Comparison of ENCODE assay signal across 9 cellular contexts in genomic region chr12:95547522-95548055, GRCh38. TPM values are rescaled to one million over a fixed set of nuclear protein-coding genes. Genes with fewer than 3 reads are reported as not detected.
DNase-seq lines count a peak whose midpoint lies in the region; ATAC-seq and TF ChIP-seq lines count a peak whose summit lies in the region.
"Had no signal": no experiment of that assay in that cellular context is flagged by ENCODE, and none has a peak within 500 bp of the region (broad histone marks: within the 10 kb centered on the region; RNA-seq: fewer than 3 reads in every experiment).

No MANE protein-coding gene starts in this region.

- TF ChIP-seq POLR2A in gastrocnemius medialis (IDR thresholded peaks at IDR 0.05) = no peak

- peaks cover 8% of the 10 kb centered on the region for H3K9me3 Mint-ChIP-seq in activated CD4-positive, alpha-beta memory T cell treated with anti-CD3 and anti-CD28 coated beads for 36 hours

- CTCF ChIA-PET in activated CD4-positive, alpha-beta memory T cell treated with anti-CD3 and anti-CD28 coated beads for 36 hours (lab: Charles Lee) = interaction anchor here (0.5 to 2.2 kb wide), 3 partner anchors 13 to 341 kb away, joined by 3 to 12 read pairs (median 3); partner anchors contain the start of gene METAP2
- CTCF ChIA-PET in RWPE1 (lab: Yijun Ruan, JAX) = interaction anchor here (1.0 kb wide), 1 partner anchor 454 kb away, joined by 5 read pairs; no protein-coding TSS in a partner anchor

- H3K4me1 Mint-ChIP-seq in activated CD4-positive, alpha-beta memory T cell treated with anti-CD3 and anti-CD28 coated beads for 36 hours (ENCODE audit: low read depth) = peaks cover 23% of the 10 kb centered on the region

- peaks cover 6% of the 10 kb centered on the region for H3K36me3 Mint-ChIP-seq in activated CD4-positive, alpha-beta memory T cell treated with anti-CD3 and anti-CD28 coated beads for 36 hours

- peak overlapping the region; percentile 64 for H3K27ac Mint-ChIP-seq in activated CD4-positive, alpha-beta memory T cell treated with anti-CD3 and anti-CD28 coated beads for 36 hours

- POLR2A ChIA-PET in activated CD4-positive, alpha-beta memory T cell treated with anti-CD3 and anti-CD28 coated beads for 36 hours (lab: Charles Lee) = interaction anchor here (0.6 to 1.0 kb wide), 2 partner anchors 74 to 452 kb away, joined by 3 to 4 read pairs; no protein-coding TSS in a partner anchor
- POLR2A ChIA-PET in RWPE1 (lab: Yijun Ruan, JAX; ENCODE audit: low non-redundant PET) = no interaction called here

- H3K4me3 ChIP-seq in left ventricle myocardium inferior (peak overlapping the region; percentile 92), gastrocnemius medialis (peak overlapping the region; percentile 51 to 66 (median 62))

- H3K36me3 ChIP-seq in left ventricle myocardium inferior (no peaks in the 10 kb centered on the region), gastrocnemius medialis (no peaks in the 10 kb centered on the region)

- in situ Hi-C loops in gastrocnemius medialis (cut with MboI; ENCODE audit: low sequenced_read_pairs in 4 of 4) = no loop called here

- H3K27ac ChIP-seq in left ventricle myocardium inferior (replicated peaks) = peak overlapping the region; percentile 64
- H3K27ac ChIP-seq in gastrocnemius medialis = peak overlapping the region in 3 of 4 donors; percentile 42 to 57 (median 55)
- H3K27ac ChIP-seq in RWPE1 = no peak overlapping the region

- peaks cover 20% of the 10 kb centered on the region for H3K27me3 Mint-ChIP-seq in activated CD4-positive, alpha-beta memory T cell treated with anti-CD3 and anti-CD28 coated beads for 36 hours

- DNase-seq in activated CD4-positive, alpha-beta memory T cell treated with anti-CD3 and anti-CD28 coated beads for 36 hours = no peak
- DNase-seq in left ventricle myocardium inferior (no peak), gastrocnemius medialis (no peak), hippocampal formation (lab: John Stamatoyannopoulos, UW) (no peak), HPDE6-E6E7 (ENCODE audit: extremely low spot score) (no peak), NCI-H748 treated with DMSO at 0.1 percent for 48 hours (lab: John Stamatoyannopoulos, UW) (no peak), RWPE1 (ENCODE audit: low spot score) (no peak)

- H3K9me3 ChIP-seq in left ventricle myocardium inferior (replicated peaks) (peaks cover 7% of the 10 kb centered on the region), gastrocnemius medialis (peaks cover 0 to 6% (median 0%) of the 10 kb centered on the region in 3 donors)

- H3K4me3 Mint-ChIP-seq in activated CD4-positive, alpha-beta memory T cell treated with anti-CD3 and anti-CD28 coated beads for 36 hours = peak overlapping the region; percentile 85

- TF ChIP-seq CTCF in left ventricle myocardium inferior (IDR thresholded peaks at IDR 0.05; ENCODE audit: borderline replicate concordance) (no peak), gastrocnemius medialis (IDR thresholded peaks at IDR 0.05 in 4 of 5, conservative IDR thresholded peaks at IDR 0.05 in 1 of 5) (no peak), RWPE1 (conservative IDR thresholded peaks at IDR 0.05; ENCODE audit: low read depth) (no peak)

- H3K27me3 ChIP-seq in left ventricle myocardium inferior (ENCODE audit: low read depth) (peaks cover 14% of the 10 kb centered on the region), gastrocnemius medialis (peaks cover 15 to 19% (median 16%) of the 10 kb centered on the region in 3 donors)

- ATAC-seq in GM19438 (IDR thresholded peaks at IDR 0.05; ENCODE audit: low read depth, unreplicated experiment) = peak; percentile 36
- ATAC-seq in gastrocnemius medialis = peak; percentile 33 to 69

- intact Hi-C loops in activated CD4-positive, alpha-beta memory T cell treated with anti-CD3 and anti-CD28 coated beads for 36 hours (cut with micrococcal nuclease) = loop anchor here (1.0 to 5.0 kb wide), 2 partner anchors 75 to 330 kb away; partner anchors contain the start of genes FGD6, METAP2 and VEZT
- intact Hi-C loops in left ventricle myocardium inferior (cut with micrococcal nuclease) (no loop called here), gastrocnemius medialis (cut with DNase I; ENCODE audit: low total_unique reads) (no loop called here)

- H3K4me1 ChIP-seq in left ventricle myocardium inferior (peaks cover 19% of the 10 kb centered on the region), gastrocnemius medialis (no peaks in the 10 kb centered on the region)

RNA-seq across cellular contexts. Expression of gene USP44, which starts 3.7 kb away (rescaled TPM):
- total RNA-seq in activated CD4-positive, alpha-beta memory T cell treated with anti-CD3 and anti-CD28 coated beads for 36 hours = 1 to 10 TPM; 2.8 to 2.9 TPM
- total RNA-seq in left ventricle myocardium inferior (0.80 TPM), gastrocnemius medialis (under 1 TPM; 0.07 to 0.42 (median 0.34) TPM)
- total RNA-seq: LHCN-M2 had no signal
